ENCODE assay signal across 1 cellular context in the genomic region with DNA sequence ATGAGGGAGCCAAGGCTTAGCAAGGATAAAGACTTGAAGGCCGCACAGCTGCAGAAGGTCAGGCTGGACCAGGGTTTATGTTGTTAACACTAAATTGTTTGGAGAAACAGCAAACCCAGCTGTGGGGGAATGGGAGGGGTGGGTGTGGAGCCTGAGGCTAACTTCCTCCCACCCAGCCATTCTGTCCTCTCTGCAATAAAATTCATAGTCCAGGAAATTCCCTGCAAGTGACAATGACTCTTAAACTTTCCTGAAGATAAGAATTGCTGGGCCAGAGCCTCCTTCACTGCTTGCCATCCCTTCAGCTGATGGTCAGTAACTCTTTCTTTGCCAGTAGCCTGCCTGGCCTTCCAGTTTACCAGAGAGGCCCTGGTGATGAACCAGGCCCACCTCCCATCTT.
A peak's percentile ranks its signal among the peaks of the same experiment; 100 is the strongest.
TF ChIP-seq lines count a peak whose summit lies in the region.

No MANE protein-coding gene starts in this region.

TF ChIP-seq in HepG2, 621 proteins besides CTCF, POLR2A, EP300 and RAD21:
- TF ChIP-seq ZNF652 (CRISPR knock-in tag; IDR thresholded peaks at IDR 0.05; ENCODE audit: borderline replicate concordance, low read depth) (peak; percentile 72), FOXK2 (IDR thresholded peaks at IDR 0.05) (no peak), TAF15 (IDR thresholded peaks at IDR 0.05; ENCODE audit: low read depth, low read length, poor library complexity, severe bottlenecking) (no peak), ESRRA (CRISPR knock-in tag; IDR thresholded peaks at IDR 0.05; ENCODE audit: low read depth) (no peak), ZNF337 (CRISPR knock-in tag; IDR thresholded peaks at IDR 0.05; ENCODE audit: borderline replicate concordance, low read depth) (no peak), PITX1 (CRISPR knock-in tag; IDR thresholded peaks at IDR 0.05) (no peak), CHD4 (IDR thresholded peaks at IDR 0.05; ENCODE audit: borderline replicate concordance, low read length) (no peak), ZNF335 (CRISPR knock-in tag; IDR thresholded peaks at IDR 0.05) (0 out of 2 replicates have a peak, but pooled peaks have one; percentile 13)
- TF ChIP-seq, protein P1, sequence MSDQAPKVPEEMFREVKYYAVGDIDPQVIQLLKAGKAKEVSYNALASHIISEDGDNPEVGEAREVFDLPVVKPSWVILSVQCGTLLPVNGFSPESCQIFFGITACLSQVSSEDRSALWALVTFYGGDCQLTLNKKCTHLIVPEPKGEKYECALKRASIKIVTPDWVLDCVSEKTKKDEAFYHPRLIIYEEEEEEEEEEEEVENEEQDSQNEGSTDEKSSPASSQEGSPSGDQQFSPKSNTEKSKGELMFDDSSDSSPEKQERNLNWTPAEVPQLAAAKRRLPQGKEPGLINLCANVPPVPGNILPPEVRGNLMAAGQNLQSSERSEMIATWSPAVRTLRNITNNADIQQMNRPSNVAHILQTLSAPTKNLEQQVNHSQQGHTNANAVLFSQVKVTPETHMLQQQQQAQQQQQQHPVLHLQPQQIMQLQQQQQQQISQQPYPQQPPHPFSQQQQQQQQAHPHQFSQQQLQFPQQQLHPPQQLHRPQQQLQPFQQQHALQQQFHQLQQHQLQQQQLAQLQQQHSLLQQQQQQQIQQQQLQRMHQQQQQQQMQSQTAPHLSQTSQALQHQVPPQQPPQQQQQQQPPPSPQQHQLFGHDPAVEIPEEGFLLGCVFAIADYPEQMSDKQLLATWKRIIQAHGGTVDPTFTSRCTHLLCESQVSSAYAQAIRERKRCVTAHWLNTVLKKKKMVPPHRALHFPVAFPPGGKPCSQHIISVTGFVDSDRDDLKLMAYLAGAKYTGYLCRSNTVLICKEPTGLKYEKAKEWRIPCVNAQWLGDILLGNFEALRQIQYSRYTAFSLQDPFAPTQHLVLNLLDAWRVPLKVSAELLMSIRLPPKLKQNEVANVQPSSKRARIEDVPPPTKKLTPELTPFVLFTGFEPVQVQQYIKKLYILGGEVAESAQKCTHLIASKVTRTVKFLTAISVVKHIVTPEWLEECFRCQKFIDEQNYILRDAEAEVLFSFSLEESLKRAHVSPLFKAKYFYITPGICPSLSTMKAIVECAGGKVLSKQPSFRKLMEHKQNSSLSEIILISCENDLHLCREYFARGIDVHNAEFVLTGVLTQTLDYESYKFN (CRISPR knock-in tag; conservative IDR thresholded peaks at IDR 0.05), result 0 out of 2 replicates have a peak, but pooled peaks have one; percentile 13
- TF ChIP-seq, protein P2, sequence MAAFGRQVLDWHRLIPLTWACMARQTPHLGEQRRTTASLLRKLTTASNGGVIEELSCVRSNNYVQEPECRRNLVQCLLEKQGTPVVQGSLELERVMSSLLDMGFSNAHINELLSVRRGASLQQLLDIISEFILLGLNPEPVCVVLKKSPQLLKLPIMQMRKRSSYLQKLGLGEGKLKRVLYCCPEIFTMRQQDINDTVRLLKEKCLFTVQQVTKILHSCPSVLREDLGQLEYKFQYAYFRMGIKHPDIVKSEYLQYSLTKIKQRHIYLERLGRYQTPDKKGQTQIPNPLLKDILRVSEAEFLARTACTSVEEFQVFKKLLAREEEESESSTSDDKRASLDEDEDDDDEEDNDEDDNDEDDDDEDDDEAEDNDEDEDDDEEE (CRISPR knock-in tag; IDR thresholded peaks at IDR 0.05), result no peak
